ENCODE assay signal across 1 cellular context in genomic region chr11:66457826-66458225, GRCh38.
A peak's percentile ranks its signal among the peaks of the same experiment; 100 is the strongest.
TF ChIP-seq lines count a peak whose summit lies in the region.

No MANE protein-coding gene starts in this region.

TF ChIP-seq in WTC11, 78 proteins besides CTCF, POLR2A, EP300 and RAD21 (continued from another document):
- no peak for TF ChIP-seq MLX (CRISPR knock-in tag; IDR thresholded peaks at IDR 0.05)
- TF ChIP-seq, protein P1, sequence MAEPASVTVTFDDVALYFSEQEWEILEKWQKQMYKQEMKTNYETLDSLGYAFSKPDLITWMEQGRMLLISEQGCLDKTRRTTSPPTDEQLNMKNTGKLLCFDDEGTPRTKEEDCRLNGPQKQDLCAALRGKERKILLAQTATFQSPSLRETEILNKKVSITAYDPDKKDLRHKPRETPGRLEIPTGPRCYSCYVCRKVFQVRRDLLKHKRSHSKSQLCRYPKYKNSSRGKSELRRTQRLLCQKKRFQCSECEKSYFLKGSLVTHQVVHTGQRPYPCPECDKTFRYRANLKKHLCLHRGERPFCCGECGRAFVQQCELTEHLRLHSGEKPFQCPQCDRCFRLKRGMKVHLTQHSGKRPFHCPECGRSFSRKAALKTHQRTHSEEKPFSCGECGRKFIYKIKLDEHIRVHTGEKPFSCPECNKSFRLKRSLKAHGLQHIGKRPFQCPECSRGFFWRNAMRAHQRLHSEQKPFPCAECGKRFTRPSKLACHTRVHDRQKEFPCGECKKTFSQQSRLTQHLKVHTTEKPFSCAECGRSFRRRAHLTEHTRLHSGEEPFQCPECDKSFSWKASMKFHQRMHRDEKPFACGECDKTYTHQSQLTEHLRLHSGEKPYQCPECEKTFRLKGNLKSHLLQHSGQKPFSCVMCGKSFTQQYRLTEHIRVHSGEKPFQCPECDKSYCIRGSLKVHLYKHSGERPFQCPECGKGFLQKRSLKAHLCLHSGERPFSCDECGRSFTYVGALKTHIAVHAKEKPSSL (CRISPR knock-in tag; conservative IDR thresholded peaks at IDR 0.05): no peak
- no peak for TF ChIP-seq CDX4 (CRISPR knock-in tag; IDR thresholded peaks at IDR 0.05; ENCODE audit: borderline replicate concordance)
- TF ChIP-seq GABPB1 (CRISPR knock-in tag; IDR thresholded peaks at IDR 0.05): peak; percentile 80
